In genomic region chr2:71824436-71824835, GRCh38 we compare ENCODE assay signal across 24 cellular contexts.
"Had no signal": no experiment of that assay in that cellular context is flagged by ENCODE, and none has a peak within 500 bp of the region (broad histone marks: within the 10 kb centered on the region; RNA-seq: fewer than 3 reads in every experiment).

No MANE protein-coding gene starts in this region.

- FAIRE-seq: colon, frontal cortex, kidney had no signal

- H3K27ac ChIP-seq: dorsolateral prefrontal cortex, esophagus squamous epithelium, left lung, neural progenitor cell, prostate gland, right atrium auricular region, sigmoid colon, suprapubic skin, transverse colon, upper lobe of right lung had no signal

- H3K27ac Mint-ChIP-seq: naive thymus-derived CD4-positive, alpha-beta T cell; nephron; neural progenitor cell; stimulated activated effector memory CD8-positive, alpha-beta T cell treated with anti-CD3 and anti-CD28 coated beads, Interleukin-12 subunit alpha, Interleukin-12 subunit beta, amount 100 ng/mL, for 72 hours; stimulated activated naive CD8-positive, alpha-beta T cell treated with anti-CD3 and anti-CD28 coated beads, Interleukin-15, Interleukin-2, amounts not matched to agents 100 ng/mL and 50 ng/mL, for 24 hours had no signal

- H3K4me3 Mint-ChIP-seq: naive thymus-derived CD4-positive, alpha-beta T cell; nephron; neural progenitor cell; stimulated activated effector memory CD8-positive, alpha-beta T cell treated with anti-CD3 and anti-CD28 coated beads, Interleukin-12 subunit alpha, Interleukin-12 subunit beta, amount 100 ng/mL, for 72 hours; stimulated activated naive CD8-positive, alpha-beta T cell treated with anti-CD3 and anti-CD28 coated beads, Interleukin-15, Interleukin-2, amounts not matched to agents 100 ng/mL and 50 ng/mL, for 24 hours had no signal

- H3K4me1 Mint-ChIP-seq: naive thymus-derived CD4-positive, alpha-beta T cell; nephron; neural progenitor cell; stimulated activated effector memory CD8-positive, alpha-beta T cell treated with anti-CD3 and anti-CD28 coated beads, Interleukin-12 subunit alpha, Interleukin-12 subunit beta, amount 100 ng/mL, for 72 hours had no signal

- ATAC-seq: left lung; naive thymus-derived CD4-positive, alpha-beta T cell; stimulated activated effector memory CD8-positive, alpha-beta T cell treated with anti-CD3 and anti-CD28 coated beads, Interleukin-12 subunit alpha, Interleukin-12 subunit beta, amount 100 ng/mL, for 72 hours; upper lobe of right lung had no signal

- H3K36me3 Mint-ChIP-seq: naive thymus-derived CD4-positive, alpha-beta T cell; neural progenitor cell; stimulated activated effector memory CD8-positive, alpha-beta T cell treated with anti-CD3 and anti-CD28 coated beads, Interleukin-12 subunit alpha, Interleukin-12 subunit beta, amount 100 ng/mL, for 72 hours had no signal

- H2AFZ ChIP-seq: neural progenitor cell had no signal

- H3K4me3 ChIP-seq: dorsolateral prefrontal cortex, esophagus squamous epithelium, left lung, neural progenitor cell, prostate gland, right atrium auricular region, sigmoid colon, suprapubic skin, transverse colon, upper lobe of right lung had no signal

- H3K27me3 ChIP-seq: dorsolateral prefrontal cortex, esophagus squamous epithelium, left lung, neural progenitor cell, right atrium auricular region, sigmoid colon, suprapubic skin, transverse colon, upper lobe of right lung had no signal

- H3K4me1 ChIP-seq: left lung, neural progenitor cell, prostate gland, right atrium auricular region, sigmoid colon, transverse colon had no signal

- H3K36me3 ChIP-seq: esophagus squamous epithelium, left lung, neural progenitor cell, prostate gland, right atrium auricular region, sigmoid colon, suprapubic skin, transverse colon, upper lobe of right lung had no signal

- H3K4me2 ChIP-seq: neural progenitor cell had no signal

- H3K9me3 ChIP-seq: esophagus squamous epithelium, left lung, prostate gland, sigmoid colon, suprapubic skin, transverse colon, upper lobe of right lung had no signal

- DNase-seq: central memory CD4-positive, alpha-beta T cell; dorsolateral prefrontal cortex; effector CD4-positive, alpha-beta T cell; esophagus squamous epithelium; kidney; left lung; mesendoderm; midbrain; naive thymus-derived CD4-positive, alpha-beta T cell; nucleus accumbens; sigmoid colon; stimulated activated CD4-positive, alpha-beta T cell treated with anti-CD3 and anti-CD28 coated beads, Interleukin-2, amount 100 ng/mL, for 24 hours; stimulated activated CD4-positive, alpha-beta T cell treated with anti-CD3 and anti-CD28 coated beads, Interleukin-4, amount 100 ng/mL, for 24 hours; transverse colon; upper lobe of right lung had no signal

- H3K9me3 Mint-ChIP-seq: stimulated activated naive CD8-positive, alpha-beta T cell treated with anti-CD3 and anti-CD28 coated beads, Interleukin-15, Interleukin-2, amounts not matched to agents 100 ng/mL and 50 ng/mL, for 24 hours had no signal

- H3K9ac ChIP-seq: neural progenitor cell had no signal
